Comparison of ENCODE assay signal across 1 cellular context in the genomic region with DNA sequence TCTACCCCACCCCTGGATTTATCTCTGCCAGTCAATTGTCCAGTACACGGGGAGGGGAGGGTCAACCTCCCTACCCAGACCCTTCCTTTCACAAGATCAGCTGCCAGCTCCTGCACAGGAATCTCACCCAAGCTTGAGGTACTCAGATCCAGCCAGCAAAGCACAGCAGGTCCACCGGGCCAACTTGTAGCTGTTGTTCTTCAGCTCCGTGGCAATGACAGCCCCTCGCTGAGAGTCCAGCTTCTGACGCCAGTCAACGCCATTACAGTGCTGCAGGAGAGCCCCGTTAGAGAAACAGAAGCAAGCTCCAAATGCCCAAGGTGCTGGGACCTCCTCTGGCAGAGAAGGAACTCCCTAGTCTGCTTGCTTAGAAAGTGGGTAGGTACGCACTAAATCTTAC.
TF ChIP-seq lines count a peak whose summit lies in the region.

No MANE protein-coding gene starts in this region.

TF ChIP-seq in K562, 482 proteins besides CTCF, POLR2A, EP300 and RAD21:
- no peak for TF ChIP-seq KAT2B (IDR thresholded peaks at IDR 0.05; ENCODE audit: low read depth, low read length)
- TF ChIP-seq MLX (CRISPR knock-in tag; conservative IDR thresholded peaks at IDR 0.05) = no peak
- TF ChIP-seq, protein P1, sequence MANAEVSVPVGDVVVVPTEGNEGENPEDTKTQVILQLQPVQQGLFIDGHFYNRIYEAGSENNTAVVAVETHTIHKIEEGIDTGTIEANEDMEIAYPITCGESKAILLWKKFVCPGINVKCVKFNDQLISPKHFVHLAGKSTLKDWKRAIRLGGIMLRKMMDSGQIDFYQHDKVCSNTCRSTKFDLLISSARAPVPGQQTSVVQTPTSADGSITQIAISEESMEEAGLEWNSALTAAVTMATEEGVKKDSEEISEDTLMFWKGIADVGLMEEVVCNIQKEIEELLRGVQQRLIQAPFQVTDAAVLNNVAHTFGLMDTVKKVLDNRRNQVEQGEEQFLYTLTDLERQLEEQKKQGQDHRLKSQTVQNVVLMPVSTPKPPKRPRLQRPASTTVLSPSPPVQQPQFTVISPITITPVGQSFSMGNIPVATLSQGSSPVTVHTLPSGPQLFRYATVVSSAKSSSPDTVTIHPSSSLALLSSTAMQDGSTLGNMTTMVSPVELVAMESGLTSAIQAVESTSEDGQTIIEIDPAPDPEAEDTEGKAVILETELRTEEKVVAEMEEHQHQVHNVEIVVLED (CRISPR knock-in tag; IDR thresholded peaks at IDR 0.05) = no peak
- TF ChIP-seq HDAC3 (IDR thresholded peaks at IDR 0.05; ENCODE audit: borderline replicate concordance, partially characterized antibody) = no peak
- 0 out of 2 replicates have a peak, but pooled peaks have one; percentile 1 for TF ChIP-seq POLR2AphosphoS5 (IDR thresholded peaks at IDR 0.05; ENCODE audit: control insufficient read depth, insufficient read depth, low read depth, low read length)
